Comparison of ENCODE assay signal across 8 cellular contexts in the genomic region with DNA sequence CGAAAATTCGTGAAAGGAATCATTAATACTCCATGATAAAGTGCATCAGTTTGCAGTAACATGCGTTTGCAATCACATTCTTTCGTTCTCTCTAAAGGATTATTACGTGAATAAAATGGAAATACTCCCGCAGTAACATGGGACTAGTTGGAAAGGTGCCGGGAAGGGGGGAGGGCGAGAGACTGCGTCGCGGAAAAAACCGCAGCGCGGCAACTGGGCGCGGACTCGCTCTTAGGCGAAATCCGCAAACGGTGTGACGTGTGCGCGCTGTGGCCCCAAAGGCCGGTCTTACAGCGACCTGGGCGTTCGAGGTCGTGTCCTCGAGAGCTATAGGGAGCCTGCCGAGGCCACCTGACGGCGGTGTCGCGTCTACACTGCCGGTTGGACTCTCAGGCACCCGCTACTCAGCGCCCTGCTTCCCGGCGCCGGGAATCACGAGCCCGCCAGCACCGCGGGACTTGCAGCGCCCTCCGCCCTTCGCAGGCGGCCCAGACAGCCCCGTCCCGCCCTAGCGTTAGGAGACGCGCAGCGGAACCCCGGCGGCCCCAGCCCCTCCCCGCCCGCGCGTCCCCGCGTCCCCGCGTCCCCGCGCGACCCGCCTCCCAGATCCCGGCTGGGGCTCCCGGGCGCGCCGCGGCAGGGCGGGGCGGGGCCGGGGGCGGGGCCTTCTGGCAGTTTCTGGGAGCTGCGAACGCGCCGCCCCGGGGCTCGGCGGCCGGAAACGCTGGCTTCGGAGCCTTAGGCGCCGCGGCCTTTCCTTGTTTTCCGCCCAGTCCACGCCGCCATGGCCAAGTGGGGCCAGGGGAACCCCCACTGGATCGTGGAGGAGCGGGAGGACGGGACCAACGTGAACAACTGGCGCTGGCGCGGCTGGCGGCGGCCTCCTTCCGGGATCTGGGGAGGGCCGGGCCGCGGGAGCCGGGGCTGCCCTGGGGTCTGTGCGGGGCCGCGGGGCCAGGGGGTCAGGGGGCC. TPM values are rescaled to one million over a fixed set of nuclear protein-coding genes. Genes with fewer than 3 reads are reported as not detected.
DNase-seq lines count a peak whose midpoint lies in the region; ATAC-seq, FAIRE-seq and TF ChIP-seq lines count a peak whose summit lies in the region.

No MANE protein-coding gene starts in this region.

- peak overlapping the region; percentile 83 for H3K56ac ChIP-seq in H1 (replicated peaks; ENCODE audit: insufficient read length, low read depth, low read length)

- H3K14ac ChIP-seq in H1 (ENCODE audit: insufficient read length) = no peak overlapping the region

- H2AK5ac ChIP-seq in H1 (ENCODE audit: low read depth, low read length) = no peak overlapping the region

- peaks cover 7% of the 10 kb centered on the region; the same call in 1 of the 2 replicates for H3K79me1 ChIP-seq in H1 (ENCODE audit: low read depth, low read length)

- TF ChIP-seq CTCF in H1 (IDR thresholded peaks at IDR 0.05; ENCODE audit: control extremely low read depth in 1 of 3, insufficient read depth in 1 of 3, low read depth in 1 of 3, low read length in 3 of 3) = no peak

- DNase-seq in D341Med (ENCODE audit: low spot score) (peak; percentile 99), HUDEP-2 (lab: John Stamatoyannopoulos, UW; ENCODE audit: unreplicated experiment in 76 of 76) (peak in 75 of 76 experiments; percentile 22 to 94 (median 85)), NOMO-1 treated with DMSO at 0.1 percent for 48 hours (lab: John Stamatoyannopoulos, UW; ENCODE audit: unreplicated experiment) (peak; percentile 84), H1 (ENCODE audit: low read depth in 1 of 2, low spot score in 2 of 2) (peak; percentile 76 to 93), mesenteric fat pad (ENCODE audit: low spot score) (peak; percentile 98)
- peak; percentile 95 for DNase-seq in activated CD8-positive, alpha-beta memory T cell treated with anti-CD3 and anti-CD28 coated beads, Interleukin-2, amount 10 ng/mL, durations not matched to agents 7 days and 5 days
- DNase-seq in stimulated activated CD8-positive, alpha-beta memory T cell treated with anti-CD3 and anti-CD28 coated beads, Interleukin-15, amount 100 ng/mL, for 1 hour (ENCODE audit: low read depth) = peak; percentile 84

- peaks cover 10% of the 10 kb centered on the region for H3K23me2 ChIP-seq in H1 (ENCODE audit: low read depth, low read length)

- peak overlapping the region; percentile 80 for H2AFZ ChIP-seq in H1 (ENCODE audit: low read length)

- WGBS in H1 (ENCODE audit: extremely low coverage in 1 of 2, insufficient coverage in 1 of 2, insufficient read length in 1 of 2, insufficient replicate concordance in 2 of 2, low coverage in 1 of 2, low lambda C conversion rate in 2 of 2, missing lambda C conversion rate in 1 of 2), 2 experiments = 3% methylated on average over 35 of the region's 111 CpGs; no CpG with 5 or more reads in 1 of the 2 experiments

- no peak overlapping the region for H2BK12ac ChIP-seq in H1 (ENCODE audit: low read depth, low read length)

- H3K9ac ChIP-seq in H1 (replicated peaks in 1 of 4; ENCODE audit: extremely low read depth in 1 of 4, low read depth in 3 of 4, low read length in 3 of 4) = peak overlapping the region; percentile 87 to 90 (median 88)

- peak overlapping the region; percentile 63 to 97 for H3K4me2 ChIP-seq in H1 (ENCODE audit: insufficient read depth in 1 of 2, low read depth in 2 of 2, low read length in 2 of 2)

- H2BK20ac ChIP-seq in H1 (ENCODE audit: low read length) = no peak overlapping the region

- H3K36me3 Mint-ChIP-seq in activated CD8-positive, alpha-beta memory T cell treated with anti-CD3 and anti-CD28 coated beads, Interleukin-2, amount 10 ng/mL, durations not matched to agents 7 days and 5 days = peaks cover 24% of the 10 kb centered on the region

- no peak overlapping the region for H2BK120ac ChIP-seq in H1 (replicated peaks; ENCODE audit: low read depth, low read length)

- peaks cover 2 to 21% (median 5%) of the 10 kb centered on the region in 4 experiments; a peak in 4 of 8 replicates for H3K36me3 ChIP-seq in H1 (ENCODE audit: control insufficient read depth in 2 of 4, insufficient read depth in 4 of 4, low read length in 3 of 4)

- H3K23ac ChIP-seq in H1 (ENCODE audit: insufficient read length) = no peak overlapping the region

- peak; percentile 75 to 92 for TF ChIP-seq POLR2A in H1 (IDR thresholded peaks at IDR 0.05; ENCODE audit: control extremely low read depth in 1 of 2, low read depth in 2 of 2, low read length in 2 of 2)

- H2BK15ac ChIP-seq in H1 (ENCODE audit: low read length) = no peak overlapping the region

- FAIRE-seq in H1 (lab: Jason Lieb, UNC) = no peak

- H3K4me3 Mint-ChIP-seq in activated CD8-positive, alpha-beta memory T cell treated with anti-CD3 and anti-CD28 coated beads, Interleukin-2, amount 10 ng/mL, durations not matched to agents 7 days and 5 days = peak overlapping the region; percentile 85

- no peaks in the 10 kb centered on the region for H3K9me3 ChIP-seq in H1 (ENCODE audit: insufficient read depth in 2 of 2, low read depth in 1 of 2, low read length in 1 of 2)

- peak overlapping the region; percentile 83 for H4K91ac ChIP-seq in H1 (replicated peaks; ENCODE audit: insufficient read length, low read length)

- peaks cover 46% of the 10 kb centered on the region for H3K4me1 Mint-ChIP-seq in activated CD8-positive, alpha-beta memory T cell treated with anti-CD3 and anti-CD28 coated beads, Interleukin-2, amount 10 ng/mL, durations not matched to agents 7 days and 5 days

- H3K79me2 ChIP-seq in H1 (ENCODE audit: control insufficient read depth in 1 of 2, insufficient read depth in 2 of 2, low read length in 2 of 2) = peaks cover 3 to 7% of the 10 kb centered on the region in 2 experiments; a peak in 1 of 4 replicates

- peak overlapping the region; percentile 91 for H3K18ac ChIP-seq in H1 (ENCODE audit: extremely low read depth, low read length)

- H3K4me3 ChIP-seq in H1 (ENCODE audit: extremely low read depth in 1 of 4, insufficient read depth in 2 of 4, low read depth in 3 of 4, low read length in 4 of 4) = peak overlapping the region; percentile 74 to 95 (median 82)

- H4K8ac ChIP-seq in H1 (ENCODE audit: extremely low read depth, insufficient read depth, low read length) = peak overlapping the region; percentile 90

- peak overlapping the region; percentile 88 for H3K27ac Mint-ChIP-seq in activated CD8-positive, alpha-beta memory T cell treated with anti-CD3 and anti-CD28 coated beads, Interleukin-2, amount 10 ng/mL, durations not matched to agents 7 days and 5 days

- no peak overlapping the region for H3K4ac ChIP-seq in H1 (replicated peaks; ENCODE audit: insufficient read length, low read depth, low read length)

- peaks cover 5 to 11% (median 7%) of the 10 kb centered on the region in 4 experiments; a peak in 6 of 7 replicates for H3K4me1 ChIP-seq in H1 (replicated peaks in 1 of 4; ENCODE audit: control insufficient read depth in 3 of 4, insufficient read depth in 4 of 4, low read length in 3 of 4)

- POLR2A ChIA-PET in H1 (lab: Charles Lee; ENCODE audit: partially characterized antibody) = interaction anchor here (0.5 to 2.7 kb wide), 19 partner anchors 8 to 598 kb away, joined by 3 to 13 read pairs (median 4); partner anchors contain the start of genes PEX13, PUS10 and SANBR

- CTCF ChIA-PET in activated CD8-positive, alpha-beta memory T cell treated with anti-CD3 and anti-CD28 coated beads, Interleukin-2, amount 10 ng/mL, durations not matched to agents 7 days and 5 days (lab: Charles Lee) = interaction anchor here (0.9 to 2.1 kb wide), 5 partner anchors 17 to 111 kb away, joined by 3 to 7 read pairs (median 4); partner anchors contain the start of gene SANBR
- CTCF ChIA-PET in H1 (lab: Charles Lee; ENCODE audit: partially characterized antibody) = interaction anchor here (0.9 to 1.0 kb wide), 2 partner anchors 11 to 26 kb away, joined by 3 read pairs; no protein-coding TSS in a partner anchor

- peak overlapping the region; percentile 89 for H3K27ac ChIP-seq in H1 (ENCODE audit: low read depth, low read length)

- no peak for TF ChIP-seq EP300 in H1 (IDR thresholded peaks at IDR 0.05; ENCODE audit: borderline replicate concordance in 1 of 2, low read depth in 2 of 2, low read length in 2 of 2)

- peak overlapping the region; percentile 78 for H4K5ac ChIP-seq in H1 (ENCODE audit: insufficient read length, low read depth, low read length)

- H3K9me3 Mint-ChIP-seq in activated CD8-positive, alpha-beta memory T cell treated with anti-CD3 and anti-CD28 coated beads, Interleukin-2, amount 10 ng/mL, durations not matched to agents 7 days and 5 days (ENCODE audit: low read depth) = no peaks in the 10 kb centered on the region

- peak in 1 of 2 experiments; percentile 4; a peak in 1 of 4 replicates for TF ChIP-seq RAD21 in H1 (IDR thresholded peaks at IDR 0.05 in 1 of 2, conservative IDR thresholded peaks at IDR 0.05 in 1 of 2; ENCODE audit: low read depth in 2 of 2, low read length in 2 of 2)

- H2BK5ac ChIP-seq in H1 (ENCODE audit: low read depth, low read length) = peak overlapping the region; percentile 84; the same call in 1 of the 2 replicates

- H3K27me3 ChIP-seq in H1 (replicated peaks in 1 of 4; ENCODE audit: control insufficient read depth in 3 of 4, extremely low read depth in 1 of 4, insufficient read depth in 3 of 4, low read length in 3 of 4) = peaks cover 0 to 5% (median 2%) of the 10 kb centered on the region in 4 experiments; a peak in 6 of 7 replicates

- ATAC-seq in GM21390 (IDR thresholded peaks at IDR 0.05; ENCODE audit: unreplicated experiment) = peak; percentile 80
- peak; percentile 91 for ATAC-seq in activated CD8-positive, alpha-beta memory T cell treated with anti-CD3 and anti-CD28 coated beads, Interleukin-2, amount 10 ng/mL, durations not matched to agents 7 days and 5 days

- H3K27me3 Mint-ChIP-seq in activated CD8-positive, alpha-beta memory T cell treated with anti-CD3 and anti-CD28 coated beads, Interleukin-2, amount 10 ng/mL, durations not matched to agents 7 days and 5 days = peaks cover 6% of the 10 kb centered on the region

- H4K20me1 ChIP-seq in H1 (replicated peaks in 1 of 2; ENCODE audit: control insufficient read depth in 1 of 2, insufficient read depth in 2 of 2, low read length in 2 of 2) = peaks cover 2% of the 10 kb centered on the region in 2 experiments

TF ChIP-seq in H1, 55 proteins besides CTCF, POLR2A, EP300 and RAD21 (continues in another document):
- TF ChIP-seq PHF8 (conservative IDR thresholded peaks at IDR 0.05; ENCODE audit: low read depth, low read length) = peak; percentile 81
- no peak for TF ChIP-seq SUZ12 (IDR thresholded peaks at IDR 0.05; ENCODE audit: low read length)

RNA-seq across cellular contexts. Expression of gene C2orf74, which starts 15.1 kb away (rescaled TPM):
- 1 to 10 TPM; 7.8 to 8.5 TPM for total RNA-seq in activated CD8-positive, alpha-beta memory T cell treated with anti-CD3 and anti-CD28 coated beads, Interleukin-2, amount 10 ng/mL, durations not matched to agents 7 days and 5 days
- 9.0 and 9.3 TPM in 2 replicates for total RNA-seq in H1 (2021; fragmentation: NEBNext Ultra II Directional; extraction: Animal tissue kit (Norgen Biotek cat#: 25700))
- 1.7 and 2.6 TPM in 2 replicates for polyA plus RNA-seq in H1 (2011; rRNA removed)
- polyA plus RNA-seq in H1 (2011; cell fraction: cytosol; rRNA removed) = 9.0 TPM
- polyA plus RNA-seq in H1 (2011; cell fraction: nucleus; rRNA removed) = 1.1 TPM
- 7.9 to 14.7 TPM (median 8.5 TPM) in 4 replicates for polyA plus RNA-seq in H1 (2012, experiment 1 of 2)
- 0.52 TPM for polyA plus RNA-seq in H1 (2012, experiment 2 of 2)
- 11.9 TPM for polyA plus RNA-seq in H1 (2013, experiment 1 of 2)
- polyA plus RNA-seq in H1 (2013, experiment 2 of 2) = 13.1 TPM
- polyA minus RNA-seq in H1 (2011; rRNA and poly(A)+ RNA removed) = 0.68 and 0.82 TPM in 2 replicates
- polyA minus RNA-seq in H1 (2011; cell fraction: cytosol; rRNA and poly(A)+ RNA removed) = 4.3 TPM
- polyA minus RNA-seq in H1 (2011; cell fraction: nucleus; rRNA and poly(A)+ RNA removed) = 2.9 TPM
- total RNA-seq in mesenteric fat pad = 6.9 TPM

Comparison
In these comparisons a context has a peak if more than half of its experiments do, and no peak if none do; other contexts are left out.
1. Peak in every context shown above with its lines: DNase-seq, ATAC-seq, H3K4me3 ChIP-seq and H3K27ac ChIP-seq.